ENCODE assay signal across 22 cellular contexts in the genomic region with DNA sequence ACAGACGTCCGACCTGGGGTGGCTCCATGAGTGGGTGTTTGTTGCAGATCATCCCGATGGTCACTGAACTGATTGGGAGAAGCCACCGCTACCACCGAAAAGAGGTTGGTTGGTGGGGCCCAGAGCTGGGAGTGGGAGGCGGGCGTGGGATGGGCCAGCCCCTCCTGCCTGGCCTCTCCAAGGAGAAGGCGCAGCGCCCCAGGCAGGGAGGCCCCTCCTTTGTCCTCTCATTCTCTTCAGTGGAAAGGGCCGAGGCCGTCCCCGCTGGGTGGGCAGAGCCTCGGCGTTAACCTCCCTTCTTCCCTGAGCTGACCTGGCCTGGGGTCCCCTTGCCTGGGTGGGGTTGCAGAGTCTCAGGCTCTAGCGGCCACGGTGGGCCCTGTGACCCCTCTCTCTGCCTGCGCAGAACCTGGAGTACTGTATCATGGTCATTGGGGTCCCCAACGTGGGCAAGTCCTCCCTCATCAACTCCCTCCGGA. TPM values are rescaled to one million over a fixed set of nuclear protein-coding genes. Genes with fewer than 3 reads are reported as not detected.
"Had no signal": no experiment of that assay in that cellular context is flagged by ENCODE, and none has a peak within 500 bp of the region (broad histone marks: within the 10 kb centered on the region; RNA-seq: fewer than 3 reads in every experiment).

No MANE protein-coding gene starts in this region.

- H3K9me3 ChIP-seq: left lung, pancreas, upper lobe of left lung had no signal

- H3K27me3 ChIP-seq: left lung, pancreas, upper lobe of left lung had no signal

- H3K4me3 ChIP-seq: left lung, pancreas, upper lobe of left lung had no signal

- H3K27ac ChIP-seq: left lung, pancreas, upper lobe of left lung had no signal

- DNase-seq: activated CD4-positive, alpha-beta T cell treated with anti-CD3 and anti-CD28 coated beads for 1 hour; activated CD4-positive, alpha-beta T cell treated with anti-CD3 and anti-CD28 coated beads, Interleukin-2, amount 50 U/mL, for 1 hour; activated CD8-positive, alpha-beta T cell treated with anti-CD3 and anti-CD28 coated beads, Interleukin-2, amount 10 ng/mL, durations not matched to agents 7 days and 5 days; activated T-cell treated with anti-CD3 and anti-CD28 coated beads, Interleukin-2, amount 50 U/mL, for 24 hours; caudate nucleus; dermis blood vessel endothelial cell; effector CD8-positive, alpha-beta T cell; erythroblast; foreskin fibroblast; kidney glomerular epithelial cell; small intestine; stimulated activated CD4-positive, alpha-beta T cell treated with anti-CD3 and anti-CD28 coated beads, Interleukin-15, amount 100 ng/mL, for 24 hours; T-helper 9 cell; upper lobe of left lung had no signal

- ATAC-seq: activated CD8-positive, alpha-beta T cell treated with anti-CD3 and anti-CD28 coated beads, Interleukin-2, amount 10 ng/mL, durations not matched to agents 7 days and 5 days; activated naive CD4-positive, alpha-beta T cell treated with anti-CD3 and anti-CD28 coated beads, Interleukin-2, amount 50 U/mL, for 72 hours; left lung; pancreas; right cardiac atrium; stimulated activated memory B cell treated with anti-CD40 and anti-IgM and Interleukin-4, amounts not matched to agents 10 μg/mL and 1 μg/mL and 100 μg/mL, for 72 hours had no signal

- FAIRE-seq: pancreas, small intestine had no signal

RNA-seq across cellular contexts. Expression of gene SPRN, which starts 25.3 kb away (rescaled TPM):
- total RNA-seq: activated CD8-positive, alpha-beta T cell treated with anti-CD3 and anti-CD28 coated beads, Interleukin-2, amount 10 ng/mL, durations not matched to agents 7 days and 5 days; activated naive CD4-positive, alpha-beta T cell treated with anti-CD3 and anti-CD28 coated beads, Interleukin-2, amount 50 U/mL, for 72 hours; aorta; pulmonary artery endothelial cell; right cardiac atrium; T-helper 1 cell treated with Interleukin-12 subunit alpha and Interleukin-12 subunit beta and Interleukin-4 antibody, amounts not matched to agents 30 ng/mL and 1 ng/mL, for 36 hours had no signal
